Comparison of ENCODE assay signal across 1 cellular context in genomic region chr3:88044411-88044810, GRCh38.
TF ChIP-seq lines count a peak whose summit lies in the region.

No MANE protein-coding gene starts in this region.

TF ChIP-seq in endothelial cell of umbilical vein, 7 proteins besides CTCF, POLR2A, EP300 and RAD21:
- peak; percentile 36 for TF ChIP-seq JUN (IDR thresholded peaks at IDR 0.05; ENCODE audit: borderline replicate concordance, insufficient read depth, insufficient read length, low read depth)
- TF ChIP-seq, protein P1, sequence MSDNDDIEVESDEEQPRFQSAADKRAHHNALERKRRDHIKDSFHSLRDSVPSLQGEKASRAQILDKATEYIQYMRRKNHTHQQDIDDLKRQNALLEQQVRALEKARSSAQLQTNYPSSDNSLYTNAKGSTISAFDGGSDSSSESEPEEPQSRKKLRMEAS (IDR thresholded peaks at IDR 0.05; ENCODE audit: insufficient read depth, insufficient read length): no peak
- peak; percentile 72 for TF ChIP-seq GATA2 (IDR thresholded peaks at IDR 0.05; ENCODE audit: insufficient read depth, insufficient read length, low read depth, low read length)
- TF ChIP-seq MYC (IDR thresholded peaks at IDR 0.05; ENCODE audit: low read depth, low read length): no peak
- no peak for TF ChIP-seq FOS (IDR thresholded peaks at IDR 0.05; ENCODE audit: borderline replicate concordance, insufficient read depth, low read length)
